9 cellular contexts compared by ENCODE assay signal in genomic region chr1:10779201-10779600, GRCh38. TPM values are rescaled to one million over a fixed set of nuclear protein-coding genes. Genes with fewer than 3 reads are reported as not detected.
DNase-seq lines count a peak whose midpoint lies in the region; TF ChIP-seq lines count a peak whose summit lies in the region.
"Had no signal": no experiment of that assay in that cellular context is flagged by ENCODE, and none has a peak within 500 bp of the region (broad histone marks: within the 10 kb centered on the region; RNA-seq: fewer than 3 reads in every experiment).

No MANE protein-coding gene starts in this region.

- peaks cover 0 to 33% (median 9%) of the 10 kb centered on the region in 45 donors for H3K27me3 ChIP-seq in dorsolateral prefrontal cortex
- no peaks in the 10 kb centered on the region for H3K27me3 ChIP-seq in stomach
- H3K27me3 ChIP-seq in neural progenitor cell, result no peaks in the 10 kb centered on the region
- H3K27me3 ChIP-seq: gastrocnemius medialis had no signal

- H3K27ac Mint-ChIP-seq in neural progenitor cell (no peak overlapping the region), CD14-positive monocyte (no peak overlapping the region)

- no peak overlapping the region for H3K9ac ChIP-seq in neural progenitor cell

- WGBS in stomach, 5 donors, result 33 to 50% (median 36%) methylated on average over 18 of the region's 18 CpGs

- H3K9me3 ChIP-seq in stomach (no peaks in the 10 kb centered on the region), neural progenitor cell (ENCODE audit: low read depth) (no peaks in the 10 kb centered on the region)
- H3K9me3 ChIP-seq: gastrocnemius medialis had no signal

- intact Hi-C loops in dorsolateral prefrontal cortex (cut with DNase I), result no loop called here
- intact Hi-C loops in stomach (cut with DNase I; ENCODE audit: low total_unique reads), result no loop called here
- intact Hi-C loops in CD14-positive monocyte (cut with micrococcal nuclease), result no loop called here

- H3K4me1 Mint-ChIP-seq in neural progenitor cell, result peaks cover 37% of the 10 kb centered on the region
- no peaks in the 10 kb centered on the region for H3K4me1 Mint-ChIP-seq in CD14-positive monocyte

- H3K4me3 ChIP-seq in LNCaP clone FGC (ENCODE audit: low read depth, low read length) (peak overlapping the region; percentile 18; the same call in 1 of the 2 replicates), dorsolateral prefrontal cortex (no peak overlapping the region), stomach (peak overlapping the region in 1 of 4 donors; percentile 9), neural progenitor cell (no peak overlapping the region)
- H3K4me3 ChIP-seq: gastrocnemius medialis had no signal

- peaks cover 2% of the 10 kb centered on the region for H3K27me3 Mint-ChIP-seq in neural progenitor cell (ENCODE audit: insufficient read depth, low read depth)
- peaks cover 2 to 9% (median 4%) of the 10 kb centered on the region in 3 donors for H3K27me3 Mint-ChIP-seq in CD14-positive monocyte (ENCODE audit: low read depth in 3 of 3)

- H3K9me3 Mint-ChIP-seq in neural progenitor cell (no peaks in the 10 kb centered on the region), CD14-positive monocyte (no peaks in the 10 kb centered on the region)

- H3K4me1 ChIP-seq in stomach (peaks cover 62 to 97% (median 78%) of the 10 kb centered on the region in 4 donors), neural progenitor cell (peaks cover 52% of the 10 kb centered on the region)

- H3K36me3 ChIP-seq in stomach (no peaks in the 10 kb centered on the region), neural progenitor cell (no peaks in the 10 kb centered on the region)
- H3K36me3 ChIP-seq: gastrocnemius medialis had no signal

- no peak for TF ChIP-seq EP300 in stomach (IDR thresholded peaks at IDR 0.05)

- no peak overlapping the region for H3K4me2 ChIP-seq in neural progenitor cell

- H3K4me3 Mint-ChIP-seq in neural progenitor cell, result no peak overlapping the region
- no peak overlapping the region for H3K4me3 Mint-ChIP-seq in CD14-positive monocyte

- H4K20me1 ChIP-seq in neural progenitor cell (ENCODE audit: low read depth), result peaks cover 13% of the 10 kb centered on the region

- peaks cover 32% of the 10 kb centered on the region for H3K79me2 ChIP-seq in neural progenitor cell (ENCODE audit: low read depth)

- no peak for DNase-seq in LNCaP clone FGC (ENCODE audit: low read depth)
- peak; percentile 95 for DNase-seq in NCI-H345 (lab: John Stamatoyannopoulos, UW)
- DNase-seq in dorsolateral prefrontal cortex, result peak in 6 of 10 donors; percentile 26 to 78 (median 63)
- peak; percentile 86 for DNase-seq in stomach
- DNase-seq in neural progenitor cell (ENCODE audit: low spot score), result no peak
- DNase-seq in CD14-positive monocyte (ENCODE audit: low spot score), result no peak
- DNase-seq in NCI-H226, result no peak
- no peak for DNase-seq in stimulated activated CD4-positive, alpha-beta T cell treated with anti-CD3 and anti-CD28 coated beads, Interleukin-1b, Interleukin-23, amount 100 ng/mL, for 48 hours
- DNase-seq: gastrocnemius medialis had no signal

- H3K27ac ChIP-seq in dorsolateral prefrontal cortex, result peak overlapping the region in 35 of 59 donors; percentile 1 to 87 (median 66)
- peak overlapping the region; percentile 89 to 95 (median 92) for H3K27ac ChIP-seq in stomach
- H3K27ac ChIP-seq in neural progenitor cell, result no peak overlapping the region

- TF ChIP-seq POLR2A in stomach (IDR thresholded peaks at IDR 0.05), result no peak

- TF ChIP-seq CTCF in LNCaP clone FGC (IDR thresholded peaks at IDR 0.05; ENCODE audit: control insufficient read depth, extremely low read depth, insufficient read depth), result no peak
- no peak for TF ChIP-seq CTCF in dorsolateral prefrontal cortex (IDR thresholded peaks at IDR 0.05 in 54 of 56, conservative IDR thresholded peaks at IDR 0.05 in 2 of 56; ENCODE audit: low read depth in 1 of 56, partially characterized antibody in 56 of 56)
- TF ChIP-seq CTCF in stomach (IDR thresholded peaks at IDR 0.05), result no peak
- no peak for TF ChIP-seq CTCF in neural progenitor cell (IDR thresholded peaks at IDR 0.05)
- TF ChIP-seq CTCF in CD14-positive monocyte (IDR thresholded peaks at IDR 0.05), result no peak

- H3F3A ChIP-seq in neural progenitor cell (ENCODE audit: low read depth), result peaks cover 26% of the 10 kb centered on the region

- H3K36me3 Mint-ChIP-seq in neural progenitor cell (peaks cover 2% of the 10 kb centered on the region), CD14-positive monocyte (no peaks in the 10 kb centered on the region)

- H2AFZ ChIP-seq in neural progenitor cell (replicated peaks), result no peak overlapping the region

RNA-seq across cellular contexts. Expression of gene CASZ1, which starts 17.2 kb away (rescaled TPM):
- 1 to 10 TPM in 114 of 120 experiments, under 1 TPM in 6; 0.34 to 6.1 (median 2.8) TPM for total RNA-seq in dorsolateral prefrontal cortex
- 100 to 1,000 TPM in 2 of 5 donors, 10 to 100 TPM in 3; 24.6 to 166 (median 66.5) TPM for total RNA-seq in stomach
- 10 to 100 TPM in 1 of 3 donors, 1 to 10 TPM in 2; 6.0 to 11.8 (median 6.5) TPM for polyA plus RNA-seq in stomach
- 3.4 and 10.1 TPM in 2 replicates for total RNA-seq in neural progenitor cell (ENCODE audit: low replicate concordance)
- under 1 TPM; 0.30 to 0.50 TPM for polyA plus RNA-seq in CD14-positive monocyte

Comparison
In these comparisons a context has a peak if more than half of its experiments do, and no peak if none do; other contexts are left out.
1. DNase-seq: peak in NCI-H345 (single experiment), dorsolateral prefrontal cortex (6 of 10) and stomach (single experiment); none in LNCaP clone FGC (single experiment), neural progenitor cell (single experiment), CD14-positive monocyte (single experiment), NCI-H226 (single experiment) and stimulated activated CD4-positive, alpha-beta T cell treated with anti-CD3 and anti-CD28 coated beads, Interleukin-1b, Interleukin-23, amount 100 ng/mL, for 48 hours (single experiment).